In genomic region chr2:60157283-60157682, GRCh38 we compare ENCODE assay signal across 22 cellular contexts.
DNase-seq lines count a peak whose midpoint lies in the region; ATAC-seq, FAIRE-seq and TF ChIP-seq lines count a peak whose summit lies in the region.
"Had no signal": no experiment of that assay in that cellular context is flagged by ENCODE, and none has a peak within 500 bp of the region (broad histone marks: within the 10 kb centered on the region; RNA-seq: fewer than 3 reads in every experiment).

No MANE protein-coding gene starts in this region.

- H4K20me1 ChIP-seq in HepG2 (ENCODE audit: insufficient read depth, low read length), result no peaks in the 10 kb centered on the region
- H4K20me1 ChIP-seq in IMR-90 (ENCODE audit: insufficient read depth, low read length), result no peaks in the 10 kb centered on the region
- H4K20me1 ChIP-seq: BLaER1 had no signal

- BruUV-seq in HepG2 (replicated peaks; lab: Mats Ljungman, UMichigan) (no TSS peak), IMR-90 (replicated peaks; lab: Mats Ljungman, UMichigan) (no TSS peak)

- H2BK5ac ChIP-seq in IMR-90 (ENCODE audit: low read depth, low read length, poor library complexity, severe bottlenecking), result no peak overlapping the region

- no peak overlapping the region for H4K5ac ChIP-seq in IMR-90 (ENCODE audit: low read depth, low read length)

- H3K9me3 ChIP-seq in HepG2 (ENCODE audit: low read length), result peaks cover 8% of the 10 kb centered on the region
- H3K9me3 ChIP-seq in right lobe of liver, result no peaks in the 10 kb centered on the region
- peaks cover 3% of the 10 kb centered on the region; the same call in 1 of the 2 replicates for H3K9me3 ChIP-seq in IMR-90 (ENCODE audit: control insufficient read depth, insufficient read depth, low read length)
- H3K9me3 ChIP-seq: BE2C had no signal

- 0% methylated on average over 1 of the region's 1 CpG for WGBS in HepG2 (ENCODE audit: low lambda C conversion rate)
- WGBS in right lobe of liver (ENCODE audit: insufficient coverage, low coverage, low lambda C conversion rate, missing lambda C conversion rate), result 100% methylated on average over 1 of the region's 1 CpG
- no CpG with 5 or more reads among the region's 1 CpG for WGBS in IMR-90 (ENCODE audit: extremely low coverage in 2 of 2, insufficient read length in 1 of 2), 2 experiments

- H3K9ac ChIP-seq in HepG2 (ENCODE audit: insufficient read depth, low read depth, low read length) (no peak overlapping the region), IMR-90 (ENCODE audit: low read depth, low read length) (no peak overlapping the region)
- H3K9ac ChIP-seq: BLaER1 had no signal

- POLR2A ChIA-PET in HepG2 (lab: Yijun Ruan, JAX), result no interaction called here
- POLR2A ChIA-PET in IMR-90 (lab: Charles Lee; ENCODE audit: unreplicated experiment), result no interaction called here

- H3K14ac ChIP-seq in IMR-90 (replicated peaks; ENCODE audit: low read depth, low read length), result no peak overlapping the region

- H2AFZ ChIP-seq in HepG2 (ENCODE audit: low read length) (no peak overlapping the region), IMR-90 (replicated peaks; ENCODE audit: low read length, poor library complexity) (no peak overlapping the region)

- no peak overlapping the region for H3K18ac ChIP-seq in IMR-90 (ENCODE audit: low read depth, low read length)

- no peak overlapping the region for H3K27ac ChIP-seq in HepG2 (ENCODE audit: extremely low read length, insufficient read depth, low read length)
- H3K27ac ChIP-seq in right lobe of liver, result no peak overlapping the region
- no peak overlapping the region for H3K27ac ChIP-seq in IMR-90 (ENCODE audit: insufficient read depth, low read length)
- H3K27ac ChIP-seq: 22Rv1, BLaER1 had no signal

- no peak overlapping the region for H3K4ac ChIP-seq in IMR-90 (ENCODE audit: low read depth, low read length)

- no peaks in the 10 kb centered on the region for H3K9me1 ChIP-seq in IMR-90 (ENCODE audit: insufficient read depth, low read length)

- no peak for DNase-seq in HepG2 (ENCODE audit: low spot score)
- DNase-seq in right lobe of liver, result no peak
- DNase-seq in IMR-90, result no peak
- no peak for DNase-seq in HCEC 1CT
- DNase-seq: ACHN; BE2C; C1 segment of cervical spinal cord; CD4-positive, alpha-beta memory T cell; CD4-positive, CD25-positive, alpha-beta regulatory T cell; CD8-positive, alpha-beta memory T cell; COR-L47; DMS 273 treated with DMSO at 0.1 percent for 48 hours; DMS153; DMS53; DMS79; DND-41; EL; GDM1 had no signal

- no peak overlapping the region for H2BK120ac ChIP-seq in IMR-90 (ENCODE audit: low read depth, low read length)

- in situ Hi-C loops in HepG2 (cut with HindIII; ENCODE audit: extremely low pct_ligation_motif_present, low pct_unique_long_range_greater_than_20kb), result no loop called here
- in situ Hi-C loops in IMR-90 (cut with MboI; ENCODE audit: low sequenced_read_pairs), result no loop called here

- H3K79me2 ChIP-seq in HepG2 (ENCODE audit: insufficient read depth, low read length), result no peaks in the 10 kb centered on the region

- CTCF ChIA-PET in HepG2 (lab: Yijun Ruan, JAX; ENCODE audit: low intra/inter-chr PET ratio, low total read pairs) (no interaction called here), IMR-90 (lab: Yijun Ruan, JAX) (no interaction called here)

- no peaks in the 10 kb centered on the region for H3K27me3 ChIP-seq in HepG2 (ENCODE audit: control insufficient read depth in 1 of 2, insufficient read depth in 2 of 2, low read length in 2 of 2)
- H3K27me3 ChIP-seq in right lobe of liver, result no peaks in the 10 kb centered on the region
- H3K27me3 ChIP-seq in IMR-90 (ENCODE audit: control insufficient read depth, insufficient read depth, low read length), result no peaks in the 10 kb centered on the region
- H3K27me3 ChIP-seq: BE2C, BLaER1 had no signal

- H3K4me2 ChIP-seq in HepG2 (ENCODE audit: low read depth, low read length) (no peak overlapping the region), IMR-90 (ENCODE audit: low read depth, low read length) (no peak overlapping the region)
- H3K4me2 ChIP-seq: BLaER1 had no signal

- intact Hi-C loops in HepG2 (cut with micrococcal nuclease; ENCODE audit: unreplicated experiment) (loop anchor here (10.0 kb wide), 1 partner anchor 712 kb away; no protein-coding TSS in a partner anchor), right lobe of liver (cut with DNase I) (no loop called here), IMR-90 (cut with micrococcal nuclease) (no loop called here)

- no peaks in the 10 kb centered on the region for H3K4me1 ChIP-seq in HepG2 (ENCODE audit: insufficient read depth, low read length)
- no peaks in the 10 kb centered on the region for H3K4me1 ChIP-seq in right lobe of liver
- no peaks in the 10 kb centered on the region for H3K4me1 ChIP-seq in IMR-90 (ENCODE audit: control insufficient read depth, insufficient read depth, low read length)
- H3K4me1 ChIP-seq: BE2C, BLaER1 had no signal

- TF ChIP-seq EP300 in HepG2 (IDR thresholded peaks at IDR 0.05; ENCODE audit: low read depth in 2 of 2, low read length in 2 of 2) (no peak), HepG2 (CRISPR knock-in tag; IDR thresholded peaks at IDR 0.05; ENCODE audit: borderline replicate concordance) (no peak)

- no peaks in the 10 kb centered on the region for H3K79me1 ChIP-seq in IMR-90 (ENCODE audit: low read depth in 1 of 2, low read length in 2 of 2)

- H2BK15ac ChIP-seq in IMR-90 (ENCODE audit: low read depth, low read length), result no peak overlapping the region

- no peak overlapping the region for H2AK5ac ChIP-seq in IMR-90 (ENCODE audit: low read depth, low read length)

- ATAC-seq in HepG2 (no peak), right lobe of liver (no peak), IMR-90 (ENCODE audit: low read depth) (no peak), GM19023 (IDR thresholded peaks at IDR 0.05; ENCODE audit: unreplicated experiment) (no peak)
- ATAC-seq: GM12878 had no signal

- dilution Hi-C loops in IMR-90 (cut with HindIII; ENCODE audit: low sequenced_read_pairs, unreplicated experiment), result no loop called here

- H2AK9ac ChIP-seq in IMR-90 (replicated peaks; ENCODE audit: low read depth, low read length, poor library complexity), result no peak overlapping the region

- TF ChIP-seq RAD21 in HepG2 (CRISPR knock-in tag; IDR thresholded peaks at IDR 0.05) (no peak), IMR-90 (IDR thresholded peaks at IDR 0.05; ENCODE audit: low read length) (no peak)

- H3K56ac ChIP-seq in IMR-90 (ENCODE audit: extremely low read depth, insufficient read depth, low read length), result no peak overlapping the region

- no peak overlapping the region for H3K23ac ChIP-seq in IMR-90 (ENCODE audit: low read depth, low read length)

- H3K36me3 ChIP-seq in HepG2 (replicated peaks in 1 of 2; ENCODE audit: control insufficient read depth in 1 of 2, insufficient read depth in 2 of 2, low read length in 2 of 2), result no peaks in the 10 kb centered on the region
- H3K36me3 ChIP-seq in right lobe of liver, result no peaks in the 10 kb centered on the region
- no peaks in the 10 kb centered on the region for H3K36me3 ChIP-seq in IMR-90 (ENCODE audit: control insufficient read depth, insufficient read depth, low read length)
- H3K36me3 ChIP-seq: BE2C, BLaER1 had no signal

- H2BK20ac ChIP-seq in IMR-90 (ENCODE audit: low read depth, low read length), result no peak overlapping the region

- H4K91ac ChIP-seq in IMR-90 (ENCODE audit: insufficient read depth, low read depth, low read length), result no peak overlapping the region

- FAIRE-seq in HepG2 (lab: Jason Lieb, UNC), result no peak
- FAIRE-seq: GM12878 had no signal

- H3K4me3 ChIP-seq in HepG2 (replicated peaks in 1 of 3; ENCODE audit: insufficient read depth in 1 of 3, low read depth in 2 of 3, low read length in 3 of 3) (no peak overlapping the region), right lobe of liver (no peak overlapping the region), IMR-90 (ENCODE audit: insufficient read depth, low read depth, low read length) (no peak overlapping the region)
- H3K4me3 ChIP-seq: BLaER1, GM12878 had no signal

- no peak for TF ChIP-seq POLR2A in HepG2 (IDR thresholded peaks at IDR 0.05; ENCODE audit: insufficient read depth in 1 of 2, low read depth in 2 of 2, low read length in 2 of 2)
- no peak for TF ChIP-seq POLR2A in right lobe of liver (IDR thresholded peaks at IDR 0.05)
- TF ChIP-seq POLR2A in IMR-90 (IDR thresholded peaks at IDR 0.05; ENCODE audit: low read depth, low read length), result no peak

- no peak overlapping the region for H4K8ac ChIP-seq in IMR-90 (ENCODE audit: low read depth in 2 of 2, low read length in 2 of 2)

- no peak for TF ChIP-seq CTCF in HepG2 (CRISPR knock-in tag; IDR thresholded peaks at IDR 0.05)
- TF ChIP-seq CTCF in right lobe of liver (IDR thresholded peaks at IDR 0.05), result no peak
- no peak for TF ChIP-seq CTCF in IMR-90 (conservative IDR thresholded peaks at IDR 0.05; ENCODE audit: low read depth, low read length)

TF ChIP-seq in HepG2, 621 proteins besides CTCF, POLR2A, EP300 and RAD21 (continues in another document):
- TF ChIP-seq FOXM1 (CRISPR knock-in tag; IDR thresholded peaks at IDR 0.05), result no peak
- no peak for TF ChIP-seq FOXA1 (IDR thresholded peaks at IDR 0.05)
- no peak for TF ChIP-seq FOXA1 (CRISPR knock-in tag; IDR thresholded peaks at IDR 0.05)
- no peak for TF ChIP-seq ZNF619 (CRISPR knock-in tag; IDR thresholded peaks at IDR 0.05)
- TF ChIP-seq ZMYM2 (CRISPR knock-in tag; IDR thresholded peaks at IDR 0.05), result no peak

TF ChIP-seq in IMR-90, 13 proteins besides CTCF, POLR2A, EP300 and RAD21 (continues in another document):
- TF ChIP-seq SMC3 (IDR thresholded peaks at IDR 0.05; ENCODE audit: low read depth, low read length), result no peak
- TF ChIP-seq USF2 (IDR thresholded peaks at IDR 0.05; ENCODE audit: low read depth, low read length), result no peak
- TF ChIP-seq BHLHE40 (IDR thresholded peaks at IDR 0.05; ENCODE audit: low read depth, low read length), result no peak
- no peak for TF ChIP-seq MXI1 (IDR thresholded peaks at IDR 0.05; ENCODE audit: borderline replicate concordance, low read depth, low read length)
- TF ChIP-seq MAFK (IDR thresholded peaks at IDR 0.05; ENCODE audit: low read depth, low read length), result peak; percentile 34; the same call in 1 of the 2 replicates
- no peak for TF ChIP-seq ELK1 (IDR thresholded peaks at IDR 0.05; ENCODE audit: borderline replicate concordance, low read depth, low read length)
